Comparison of ENCODE assay signal across 8 cellular contexts in genomic region chr11:77066229-77067023, GRCh38. TPM values are rescaled to one million over a fixed set of nuclear protein-coding genes. Genes with fewer than 3 reads are reported as not detected.
DNase-seq lines count a peak whose midpoint lies in the region; ATAC-seq lines count a peak whose summit lies in the region.

TSS of gene CAPN5 (plus strand) at chr11:77066971. CDS start at chr11:77084887, 17,916 bp downstream.

- peak within 1 kb of the TSS; percentile 76 for H3K4me3 Mint-ChIP-seq in activated T-cell treated with anti-CD3 and anti-CD28 coated beads, Interleukin-2, amount 50 U/mL, for 24 hours

- H3K27me3 Mint-ChIP-seq in activated T-cell treated with anti-CD3 and anti-CD28 coated beads, Interleukin-2, amount 50 U/mL, for 24 hours: no peaks in the 10 kb centered on the region

- peaks cover 2% of the 10 kb centered on the region for H3K9me3 Mint-ChIP-seq in activated T-cell treated with anti-CD3 and anti-CD28 coated beads, Interleukin-2, amount 50 U/mL, for 24 hours

- peak; percentile 31 for DNase-seq in DMS 273 treated with DMSO at 0.1 percent for 48 hours (lab: John Stamatoyannopoulos, UW)
- DNase-seq in OCI-M1 (lab: John Stamatoyannopoulos, UW): peak; percentile 98
- peak; percentile 93 for DNase-seq in activated T-cell treated with anti-CD3 and anti-CD28 coated beads, Interleukin-2, amount 50 U/mL, for 24 hours
- DNase-seq in myocyte (ENCODE audit: low read depth): peak; percentile 93
- DNase-seq in stimulated activated CD8-positive, alpha-beta memory T cell treated with anti-CD3 and anti-CD28 coated beads, Interleukin-7, amount 100 ng/mL, for 24 hours (ENCODE audit: low read depth): peak; percentile 73

- no peaks in the 10 kb centered on the region for H3K36me3 Mint-ChIP-seq in activated T-cell treated with anti-CD3 and anti-CD28 coated beads, Interleukin-2, amount 50 U/mL, for 24 hours (ENCODE audit: low read depth)

- peaks cover 7% of the 10 kb centered on the region; the same call in 1 of the 2 replicates for H3K27me3 ChIP-seq in HUES6 (ENCODE audit: control insufficient read depth, insufficient read depth, low read length)

- H3K27ac ChIP-seq in HUES6 (ENCODE audit: low read depth, low read length): peak within 1 kb of the TSS; percentile 42; the same call in 1 of the 2 replicates

- no peaks in the 10 kb centered on the region for H3K36me3 ChIP-seq in HUES6 (ENCODE audit: control insufficient read depth, insufficient read depth, low read length)

- peaks cover 12% of the 10 kb centered on the region for H3K4me1 Mint-ChIP-seq in activated T-cell treated with anti-CD3 and anti-CD28 coated beads, Interleukin-2, amount 50 U/mL, for 24 hours (ENCODE audit: low read depth)

- ATAC-seq in GM21447 (IDR thresholded peaks at IDR 0.05; ENCODE audit: unreplicated experiment) (peak; percentile 89), esophagus mucosa (peak; percentile 93)

- H3K4me1 ChIP-seq in HUES6 (ENCODE audit: control insufficient read depth, insufficient read depth, low read length): peaks cover 17% of the 10 kb centered on the region; the same call in 1 of the 2 replicates

- no peaks in the 10 kb centered on the region for H3K9me3 ChIP-seq in HUES6 (ENCODE audit: control insufficient read depth, insufficient read depth, low read depth, low read length)

- peak within 1 kb of the TSS; percentile 61 for H3K4me3 ChIP-seq in HUES6 (ENCODE audit: low read depth, low read length)

- peak within 1 kb of the TSS; percentile 77 for H3K27ac Mint-ChIP-seq in activated T-cell treated with anti-CD3 and anti-CD28 coated beads, Interleukin-2, amount 50 U/mL, for 24 hours

- peak within 1 kb of the TSS; percentile 58 for H3K9ac ChIP-seq in HUES6 (ENCODE audit: low read length)

RNA-seq across cellular contexts. Expression of gene CAPN5, which starts in this region (rescaled TPM):
- total RNA-seq in esophagus mucosa (30.4 TPM), myocyte (4.7 and 5.0 TPM in 2 replicates)
- polyA plus RNA-seq in myocyte (2012): 10.9 TPM

Comparison
In these comparisons a context has a peak if more than half of its experiments do, and no peak if none do; other contexts are left out.
1. Peak in every context shown above with its lines: DNase-seq, ATAC-seq, H3K4me3 ChIP-seq and H3K27ac ChIP-seq.
2. DNase-seq: peak in every context shown above with its lines; median percentile 98 in OCI-M1; 93 in activated T-cell treated with anti-CD3 and anti-CD28 coated beads, Interleukin-2, amount 50 U/mL, for 24 hours; 93 in myocyte; 73 in stimulated activated CD8-positive, alpha-beta memory T cell treated with anti-CD3 and anti-CD28 coated beads, Interleukin-7, amount 100 ng/mL, for 24 hours; 31 in DMS 273 treated with DMSO at 0.1 percent for 48 hours.